21 cellular contexts compared by ENCODE assay signal in genomic region chr7:43929529-43930457, GRCh38.
"Had no signal": no experiment of that assay in that cellular context is flagged by ENCODE, and none has a peak within 500 bp of the region (broad histone marks: within the 10 kb centered on the region; RNA-seq: fewer than 3 reads in every experiment).

No MANE protein-coding gene starts in this region.

- H3K4me3 ChIP-seq: MG63, SJSA1, SK-N-MC had no signal

- FAIRE-seq: RCC 7860 had no signal

- H3K9me3 ChIP-seq: MG63, SJSA1 had no signal

- DNase-seq: Karpas-422, KG1, MG63, NCI-H1092 treated with DMSO at 0.1 percent for 48 hours, NCI-H1436, NCI-H187, NCI-H2029, NCI-H2081 treated with DMSO at 0.1 percent for 48 hours, NCI-H2171, NCI-H226, NCI-H446, NCI-H510A, NCI-H524 treated with DMSO at 0.1 percent for 48 hours, NCI-H69, NCI-H774, Right ventricle myocardium superior, RPMI8226, SIG-M5 had no signal

- H3K27ac ChIP-seq: SJSA1, SK-N-MC had no signal

- H3K36me3 ChIP-seq: MG63, SJSA1 had no signal

- H3K27me3 ChIP-seq: MG63, SJSA1 had no signal
